ENCODE assay signal across 12 cellular contexts in the genomic region with DNA sequence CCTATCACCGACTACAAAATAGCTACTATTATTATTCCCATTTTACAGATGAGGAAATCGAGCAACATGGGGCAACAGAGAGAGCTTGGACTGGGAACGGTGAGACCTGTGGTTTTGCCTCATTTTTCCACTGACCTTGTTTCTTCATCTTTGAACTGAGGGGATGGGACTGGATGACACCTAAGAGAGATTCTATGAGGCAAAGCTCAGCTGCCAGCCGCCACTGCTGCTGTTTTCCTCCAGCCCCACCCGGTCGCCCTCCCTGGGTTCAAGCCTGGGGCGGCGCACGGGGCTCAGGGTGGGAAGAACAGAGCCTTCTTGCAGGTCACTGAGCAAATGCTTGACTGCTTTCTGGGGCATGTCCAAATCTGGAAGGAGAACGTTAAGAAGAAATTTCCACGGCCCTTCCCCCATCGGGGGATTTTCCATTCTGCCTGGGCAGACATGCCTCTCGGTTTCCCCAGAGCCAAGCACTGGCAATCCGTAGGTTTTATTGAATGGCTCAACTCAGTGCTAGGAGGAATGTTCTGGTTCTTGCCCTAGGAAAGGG.
A peak's percentile ranks its signal among the peaks of the same experiment; 100 is the strongest.
DNase-seq lines count a peak whose midpoint lies in the region; ATAC-seq and TF ChIP-seq lines count a peak whose summit lies in the region.
"Had no signal": no experiment of that assay in that cellular context is flagged by ENCODE, and none has a peak within 500 bp of the region (broad histone marks: within the 10 kb centered on the region; RNA-seq: fewer than 3 reads in every experiment).

No MANE protein-coding gene starts in this region.

- H2AFZ ChIP-seq in DND-41 (ENCODE audit: low read depth, low read length) = no peak overlapping the region
- H2AFZ ChIP-seq: hepatocyte had no signal

- ATAC-seq in DND-41 (ENCODE audit: insufficient read depth, low read depth) = no peak

- 0 out of 2 replicates have a peak overlapping the region, but pooled peaks have one; percentile 3 for H3K9ac ChIP-seq in DND-41 (ENCODE audit: low read depth, low read length)

- no peaks in the 10 kb centered on the region for H4K20me1 ChIP-seq in DND-41 (ENCODE audit: insufficient read depth, low read length)

- no peaks in the 10 kb centered on the region for H3K9me3 ChIP-seq in DND-41 (ENCODE audit: insufficient read depth, low read length, severe bottlenecking)
- no peaks in the 10 kb centered on the region for H3K9me3 ChIP-seq in KOPT-K1 (ENCODE audit: insufficient read depth, low read length, poor library complexity, severe bottlenecking)
- H3K9me3 ChIP-seq in neutrophil = no peaks in the 10 kb centered on the region
- H3K9me3 ChIP-seq: ascending aorta had no signal

- H3K4me3 ChIP-seq in DND-41 (ENCODE audit: low read depth in 1 of 2, low read length in 2 of 2) (no peak overlapping the region), choroid plexus epithelial cell (ENCODE audit: low read depth, low read length) (no peak overlapping the region), neutrophil (ENCODE audit: low read depth in 1 of 2, low read length in 1 of 2) (no peak overlapping the region)
- H3K4me3 ChIP-seq: ascending aorta, hepatocyte had no signal

- no peak overlapping the region for H3K4me2 ChIP-seq in DND-41 (ENCODE audit: insufficient read depth, low read length)
- H3K4me2 ChIP-seq: hepatocyte had no signal

- DNase-seq in DND-41 = no peak
- peak; percentile 72 for DNase-seq in choroid plexus epithelial cell (ENCODE audit: low read depth)
- DNase-seq in GDM1 (lab: John Stamatoyannopoulos, UW) = no peak
- no peak for DNase-seq in SW480 (ENCODE audit: low spot score)
- DNase-seq in NCI-H2196 treated with DMSO at 0.1 percent for 48 hours (lab: John Stamatoyannopoulos, UW; ENCODE audit: unreplicated experiment) = no peak
- DNase-seq: activated CD8-positive, alpha-beta memory T cell treated with anti-CD3 and anti-CD28 coated beads for 24 hours; NCI-H1417; NCI-H82 had no signal

- H3K27me3 ChIP-seq in DND-41 (ENCODE audit: insufficient read depth, low read length, poor library complexity) (no peaks in the 10 kb centered on the region), neutrophil (no peaks in the 10 kb centered on the region)
- H3K27me3 ChIP-seq: ascending aorta, hepatocyte had no signal

- no peaks in the 10 kb centered on the region for H3K79me2 ChIP-seq in DND-41 (ENCODE audit: insufficient read depth, low read length)
- H3K79me2 ChIP-seq: hepatocyte had no signal

- peak overlapping the region; percentile 66 for H3K27ac ChIP-seq in DND-41 (ENCODE audit: low read length)
- peak overlapping the region; percentile 38 for H3K27ac ChIP-seq in KOPT-K1 (ENCODE audit: low read depth, low read length, poor library complexity, severe bottlenecking)
- peak overlapping the region; percentile 74 for H3K27ac ChIP-seq in neutrophil
- H3K27ac ChIP-seq: ascending aorta, hepatocyte had no signal

- H3K36me3 ChIP-seq in DND-41 (ENCODE audit: insufficient read depth, low read length) (no peaks in the 10 kb centered on the region), KOPT-K1 (ENCODE audit: insufficient read depth, low read length) (no peaks in the 10 kb centered on the region), neutrophil (no peaks in the 10 kb centered on the region)
- H3K36me3 ChIP-seq: ascending aorta had no signal

- H3K4me1 ChIP-seq in DND-41 (ENCODE audit: insufficient read depth, low read length) (peaks cover 23% of the 10 kb centered on the region), neutrophil (ENCODE audit: control insufficient read depth in 1 of 2, insufficient read depth in 1 of 2, low read depth in 1 of 2, low read length in 1 of 2) (peaks cover 39 to 40% of the 10 kb centered on the region in 2 experiments)

- TF ChIP-seq CTCF in DND-41 (IDR thresholded peaks at IDR 0.05; ENCODE audit: borderline replicate concordance, extremely low read depth, low read length, poor library complexity, severe bottlenecking) = no peak
- no peak for TF ChIP-seq CTCF in choroid plexus epithelial cell (conservative IDR thresholded peaks at IDR 0.05; ENCODE audit: low read depth, low read length)
- no peak for TF ChIP-seq CTCF in neutrophil (IDR thresholded peaks at IDR 0.05)
